Comparison of ENCODE assay signal across 18 cellular contexts in the genomic region with DNA sequence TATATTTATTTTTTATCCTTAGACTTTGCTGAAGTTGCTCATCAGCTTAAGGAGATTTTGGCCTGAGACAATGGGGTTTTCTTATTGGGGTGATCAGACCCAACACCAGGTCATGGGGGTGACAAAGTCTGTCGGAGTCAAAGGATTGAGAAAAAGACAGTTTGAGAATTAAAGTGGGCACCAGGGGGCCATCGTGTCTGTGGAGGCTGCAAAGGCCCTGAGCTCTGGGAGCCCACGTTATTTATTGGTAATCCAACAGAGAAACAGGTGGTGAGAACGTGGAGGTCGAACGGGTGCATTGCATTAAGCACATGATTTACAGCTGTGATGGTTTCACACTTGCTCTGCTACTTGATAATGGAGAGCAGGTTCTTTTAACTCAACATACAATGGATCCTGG.
DNase-seq lines count a peak whose midpoint lies in the region; FAIRE-seq and TF ChIP-seq lines count a peak whose summit lies in the region.
"Had no signal": no experiment of that assay in that cellular context is flagged by ENCODE, and none has a peak within 500 bp of the region (broad histone marks: within the 10 kb centered on the region; RNA-seq: fewer than 3 reads in every experiment).

No MANE protein-coding gene starts in this region.

- H3K79me2 ChIP-seq in SU-DHL-6 (ENCODE audit: insufficient read depth, low read length), result no peaks in the 10 kb centered on the region

- DNase-seq in NCI-H524 (lab: John Stamatoyannopoulos, UW) (peak; percentile 23 to 66), NCI-H524 treated with DMSO at 0.1 percent for 48 hours (lab: John Stamatoyannopoulos, UW) (no peak), H54 (ENCODE audit: insufficient read length, low spot score) (no peak), mesenchymal stem cell (no peak), osteocyte (ENCODE audit: extremely low spot score, unreplicated experiment) (no peak), GDM1 (lab: John Stamatoyannopoulos, UW) (no peak)
- no peak for DNase-seq in stimulated activated naive CD4-positive, alpha-beta T cell treated with Interleukin-2 at 50 U/mL for 16 hours (lab: John Stamatoyannopoulos, UW)
- DNase-seq: AML-193; Caco-2; CD8-positive, alpha-beta memory T cell; DMS53; GM23248 had no signal

- H3K4me1 ChIP-seq in mesenchymal stem cell (ENCODE audit: control insufficient read depth, insufficient read depth, low read depth, low read length), result no peaks in the 10 kb centered on the region
- H3K4me1 ChIP-seq: BLaER1, Caco-2, HAP-1 had no signal

- no peaks in the 10 kb centered on the region for H3K27me3 Mint-ChIP-seq in osteocyte (ENCODE audit: unreplicated experiment)
- H3K27me3 Mint-ChIP-seq: CD8-positive, alpha-beta memory T cell had no signal

- H3K4me3 ChIP-seq in SU-DHL-6 (ENCODE audit: insufficient read depth, low read length, poor library complexity, severe bottlenecking), result no peak overlapping the region
- H3K4me3 ChIP-seq in mesenchymal stem cell (ENCODE audit: insufficient read depth in 1 of 2, low read depth in 1 of 2, low read length in 2 of 2), result no peak overlapping the region
- H3K4me3 ChIP-seq: BLaER1, GM23248, HAP-1 had no signal

- H3K9me3 Mint-ChIP-seq in osteocyte (ENCODE audit: unreplicated experiment), result peaks cover 19% of the 10 kb centered on the region

- no peak overlapping the region for H4K91ac ChIP-seq in mesenchymal stem cell (ENCODE audit: low read length)

- H3K9me3 ChIP-seq in SU-DHL-6 (ENCODE audit: insufficient read depth, low read length) (no peaks in the 10 kb centered on the region), mesenchymal stem cell (ENCODE audit: control insufficient read depth, low read length) (no peaks in the 10 kb centered on the region)
- H3K9me3 ChIP-seq: BLaER1, Caco-2, HAP-1 had no signal

- no peak overlapping the region for H2BK12ac ChIP-seq in mesenchymal stem cell (ENCODE audit: low read length in 2 of 2)

- H3K9ac ChIP-seq in SU-DHL-6 (ENCODE audit: low read length) (no peak overlapping the region), mesenchymal stem cell (ENCODE audit: low read length) (no peak overlapping the region)
- H3K9ac ChIP-seq: BLaER1, GM23248 had no signal

- H3K4me2 ChIP-seq in SU-DHL-6 (ENCODE audit: low read depth, low read length, poor library complexity, severe bottlenecking), result no peak overlapping the region
- H3K4me2 ChIP-seq in mesenchymal stem cell (ENCODE audit: low read length, poor library complexity, severe bottlenecking), result no peak overlapping the region
- H3K4me2 ChIP-seq: BLaER1 had no signal

- no peaks in the 10 kb centered on the region for H3K9me2 ChIP-seq in SU-DHL-6 (replicated peaks; ENCODE audit: insufficient read depth, low read length)

- H3K36me3 Mint-ChIP-seq in osteocyte (ENCODE audit: unreplicated experiment), result no peaks in the 10 kb centered on the region
- H3K36me3 Mint-ChIP-seq: CD8-positive, alpha-beta memory T cell had no signal

- H4K20me1 ChIP-seq in SU-DHL-6 (ENCODE audit: low read depth, low read length), result no peaks in the 10 kb centered on the region
- H4K20me1 ChIP-seq: BLaER1 had no signal

- no peak overlapping the region for H2BK15ac ChIP-seq in mesenchymal stem cell (ENCODE audit: low read depth, poor library complexity, severe bottlenecking)

- H3K27me3 ChIP-seq in SU-DHL-6 (ENCODE audit: low read length) (no peaks in the 10 kb centered on the region), mesenchymal stem cell (ENCODE audit: control insufficient read depth in 1 of 2, insufficient read depth in 1 of 2, low read length in 2 of 2) (no peaks in the 10 kb centered on the region)
- H3K27me3 ChIP-seq: BLaER1 had no signal

- WGBS in mesenchymal stem cell, result 81% methylated on average over 6 of the region's 6 CpGs

- H3K79me1 ChIP-seq in mesenchymal stem cell (replicated peaks; ENCODE audit: low read length, poor library complexity, severe bottlenecking), result no peaks in the 10 kb centered on the region

- no peak overlapping the region for H3K14ac ChIP-seq in mesenchymal stem cell (ENCODE audit: low read length in 2 of 2)

- H3F3A ChIP-seq in SU-DHL-6 (ENCODE audit: insufficient read depth), result no peaks in the 10 kb centered on the region

- peak; percentile 20 for FAIRE-seq in H54 (lab: Jason Lieb, UNC)
- FAIRE-seq: GM18507, HepG2 had no signal

- no peaks in the 10 kb centered on the region; the same call in 1 of the 2 replicates for H3K36me3 ChIP-seq in SU-DHL-6 (ENCODE audit: low read length)
- H3K36me3 ChIP-seq in mesenchymal stem cell (ENCODE audit: control insufficient read depth in 1 of 2, insufficient read depth in 2 of 2, low read depth in 1 of 2, low read length in 2 of 2), result no peaks in the 10 kb centered on the region
- H3K36me3 ChIP-seq: BLaER1, HAP-1 had no signal

- no peak overlapping the region for H3K18ac ChIP-seq in mesenchymal stem cell (ENCODE audit: low read depth in 1 of 2, low read length in 2 of 2)

- no peak overlapping the region for H3K23ac ChIP-seq in mesenchymal stem cell (ENCODE audit: low read length in 2 of 2)

- H3K27ac Mint-ChIP-seq in osteocyte (ENCODE audit: unreplicated experiment), result no peak overlapping the region
- H3K27ac Mint-ChIP-seq: CD8-positive, alpha-beta memory T cell had no signal

- H2AK5ac ChIP-seq in mesenchymal stem cell (ENCODE audit: low read length, severe bottlenecking), result no peak overlapping the region

- no peak overlapping the region for H2BK120ac ChIP-seq in mesenchymal stem cell (ENCODE audit: low read depth, low read length)

- H4K8ac ChIP-seq in mesenchymal stem cell (ENCODE audit: low read length), result no peak overlapping the region

- peak overlapping the region; percentile 16 for H2AFZ ChIP-seq in SU-DHL-6 (ENCODE audit: low read depth, low read length, severe bottlenecking)
- H2AFZ ChIP-seq in mesenchymal stem cell (ENCODE audit: low read depth, low read length), result peak overlapping the region; percentile 14
- H2AFZ ChIP-seq: GM23248 had no signal

- no peak for TF ChIP-seq POLR2A in H54 (IDR thresholded peaks at IDR 0.05; ENCODE audit: low read depth, low read length)

- H3K4me3 Mint-ChIP-seq in osteocyte (ENCODE audit: unreplicated experiment), result no peak overlapping the region
- H3K4me3 Mint-ChIP-seq: CD8-positive, alpha-beta memory T cell had no signal

- no peak overlapping the region for H2BK5ac ChIP-seq in mesenchymal stem cell (ENCODE audit: low read depth, low read length, poor library complexity, severe bottlenecking)

- no peak overlapping the region for H3K27ac ChIP-seq in SU-DHL-6 (ENCODE audit: low read depth, low read length)
- H3K27ac ChIP-seq in mesenchymal stem cell (ENCODE audit: low read length, poor library complexity, severe bottlenecking), result no peak overlapping the region
- H3K27ac ChIP-seq: 22Rv1, BLaER1, GM23248 had no signal

- TF ChIP-seq CTCF in SU-DHL-6 (IDR thresholded peaks at IDR 0.05; ENCODE audit: insufficient read depth, low read length, poor library complexity, severe bottlenecking) (no peak), osteocyte (IDR thresholded peaks at IDR 0.05) (no peak)

- H3K4me1 Mint-ChIP-seq in osteocyte (ENCODE audit: unreplicated experiment), result no peaks in the 10 kb centered on the region
- H3K4me1 Mint-ChIP-seq: CD8-positive, alpha-beta memory T cell had no signal

- H3K4ac ChIP-seq in mesenchymal stem cell (ENCODE audit: low read depth in 1 of 2, low read length in 2 of 2), result no peak overlapping the region

Comparison
In these comparisons a context has a peak if more than half of its experiments do, and no peak if none do; other contexts are left out.
1. DNase-seq: peak in NCI-H524 (2 of 2); none in NCI-H524 treated with DMSO at 0.1 percent for 48 hours (single experiment), H54 (single experiment), mesenchymal stem cell (single experiment), osteocyte (single experiment), GDM1 (single experiment) and stimulated activated naive CD4-positive, alpha-beta T cell treated with Interleukin-2 at 50 U/mL for 16 hours (single experiment).